ENCODE assay signal across 8 cellular contexts in the genomic region with DNA sequence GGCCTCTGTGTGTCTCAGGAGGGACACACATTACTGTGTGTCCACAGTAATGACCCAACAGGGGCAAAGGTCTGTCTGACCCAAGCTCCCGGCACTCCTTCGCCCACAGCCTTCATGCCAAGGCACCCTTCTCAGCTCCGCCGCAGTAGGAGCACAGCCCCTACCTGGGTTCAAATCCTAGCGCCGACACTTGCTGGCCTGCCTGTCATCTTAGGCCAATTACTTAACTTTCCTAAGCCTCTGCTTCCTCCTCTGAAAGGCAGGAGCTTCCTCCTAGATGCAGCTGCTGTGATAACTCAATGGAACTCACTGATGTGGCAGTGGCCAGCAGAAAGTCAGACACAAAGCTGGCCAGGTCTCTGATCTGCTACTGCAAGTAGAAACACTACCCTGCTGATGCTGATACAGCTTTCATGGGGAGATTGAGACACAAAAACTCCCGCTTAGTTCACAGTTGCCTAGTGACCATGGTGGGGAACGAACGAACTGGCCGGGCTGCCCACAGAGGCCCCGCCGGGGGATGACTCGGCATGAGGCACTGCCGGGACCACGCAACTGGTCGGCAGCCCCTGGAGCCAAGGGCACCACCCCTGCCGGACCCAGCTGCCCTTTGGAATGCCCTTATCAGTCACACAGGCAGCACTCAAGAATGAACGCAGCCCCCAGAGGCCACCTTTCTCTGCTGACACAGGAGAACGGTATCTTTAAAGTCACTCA. TPM values are rescaled to one million over a fixed set of nuclear protein-coding genes. Genes with fewer than 3 reads are reported as not detected.
A peak's percentile ranks its signal among the peaks of the same experiment; 100 is the strongest.
DNase-seq lines count a peak whose midpoint lies in the region; ATAC-seq and TF ChIP-seq lines count a peak whose summit lies in the region.

No MANE protein-coding gene starts in this region.

- no peak overlapping the region for H3K9ac ChIP-seq in endodermal cell (ENCODE audit: extremely low read depth, low read length, poor library complexity, severe bottlenecking)
- peak overlapping the region; percentile 22 for H3K9ac ChIP-seq in neural progenitor cell

- H3K36me3 ChIP-seq in endodermal cell (ENCODE audit: control insufficient read depth, insufficient read depth, low read length) (peaks cover 12% of the 10 kb centered on the region), neural progenitor cell (no peaks in the 10 kb centered on the region)

- H3K27me3 Mint-ChIP-seq in endodermal cell (ENCODE audit: insufficient read depth) (no peaks in the 10 kb centered on the region), neural progenitor cell (ENCODE audit: insufficient read depth, low read depth) (peaks cover 3% of the 10 kb centered on the region)

- peaks cover 16% of the 10 kb centered on the region for H3K4me1 ChIP-seq in endodermal cell (ENCODE audit: control insufficient read depth, insufficient read depth, low read length)
- peaks cover 12% of the 10 kb centered on the region for H3K4me1 ChIP-seq in neural progenitor cell

- no peaks in the 10 kb centered on the region for H3K79me2 ChIP-seq in neural progenitor cell (ENCODE audit: low read depth)

- CTCF ChIA-PET in RWPE1 (lab: Yijun Ruan, JAX) = interaction anchor here (1.4 to 2.4 kb wide), 3 partner anchors 18 to 24 kb away, joined by 3 to 16 read pairs (median 5); no protein-coding TSS in a partner anchor

- H3K27ac Mint-ChIP-seq in endodermal cell (peak overlapping the region; percentile 85), neural progenitor cell (peak overlapping the region; percentile 96)

- ATAC-seq in HG02642 (IDR thresholded peaks at IDR 0.05; ENCODE audit: poor library complexity, unreplicated experiment) = no peak
- ATAC-seq in GM18861 (IDR thresholded peaks at IDR 0.05; ENCODE audit: unreplicated experiment) = no peak

- no peak overlapping the region for H3K4me3 Mint-ChIP-seq in endodermal cell
- peak overlapping the region; percentile 66 for H3K4me3 Mint-ChIP-seq in neural progenitor cell

- 74 to 83% methylated on average over 18 to 19 of the region's 19 CpGs for WGBS in endodermal cell (ENCODE audit: insufficient coverage in 1 of 2, insufficient read length in 1 of 2), 2 experiments

- H3K9me3 Mint-ChIP-seq in endodermal cell (no peaks in the 10 kb centered on the region), neural progenitor cell (no peaks in the 10 kb centered on the region)

- peak overlapping the region; percentile 90 for H3K27ac ChIP-seq in RWPE1
- H3K27ac ChIP-seq in endodermal cell (ENCODE audit: low read depth, low read length) = peak overlapping the region; percentile 80
- peak overlapping the region; percentile 37 for H3K27ac ChIP-seq in neural progenitor cell

- H3K9me3 ChIP-seq in endodermal cell (ENCODE audit: control insufficient read depth, low read length) (no peaks in the 10 kb centered on the region), neural progenitor cell (ENCODE audit: low read depth) (no peaks in the 10 kb centered on the region)

- TF ChIP-seq CTCF in RWPE1 (conservative IDR thresholded peaks at IDR 0.05; ENCODE audit: low read depth) (no peak), endodermal cell (conservative IDR thresholded peaks at IDR 0.05) (no peak), neural progenitor cell (IDR thresholded peaks at IDR 0.05) (no peak)

- H3K4me1 Mint-ChIP-seq in endodermal cell = peaks cover 15% of the 10 kb centered on the region
- H3K4me1 Mint-ChIP-seq in neural progenitor cell = peaks cover 50% of the 10 kb centered on the region

- H3F3A ChIP-seq in neural progenitor cell (ENCODE audit: low read depth) = no peaks in the 10 kb centered on the region

- H2AFZ ChIP-seq in neural progenitor cell (replicated peaks) = no peak overlapping the region

- peak overlapping the region; percentile 13 for H3K4me2 ChIP-seq in neural progenitor cell

- DNase-seq in GF-D8 (lab: John Stamatoyannopoulos, UW) = peak; percentile 78
- no peak for DNase-seq in RWPE1 (ENCODE audit: low spot score)
- peak; percentile 54 for DNase-seq in endodermal cell
- peak; percentile 18 for DNase-seq in neural progenitor cell (ENCODE audit: low spot score)
- DNase-seq in SIG-M5 (lab: John Stamatoyannopoulos, UW) = no peak
- no peak for DNase-seq in DMS79 (lab: John Stamatoyannopoulos, UW)

- H3K27me3 ChIP-seq in endodermal cell (ENCODE audit: control insufficient read depth, insufficient read depth, low read length, poor library complexity, severe bottlenecking) (no peaks in the 10 kb centered on the region), neural progenitor cell (no peaks in the 10 kb centered on the region)

- peaks cover 18% of the 10 kb centered on the region for H3K36me3 Mint-ChIP-seq in endodermal cell (ENCODE audit: low read depth)
- peaks cover 11% of the 10 kb centered on the region for H3K36me3 Mint-ChIP-seq in neural progenitor cell

- POLR2A ChIA-PET in RWPE1 (lab: Yijun Ruan, JAX; ENCODE audit: low non-redundant PET) = no interaction called here

- H4K20me1 ChIP-seq in neural progenitor cell (ENCODE audit: low read depth) = peaks cover 20% of the 10 kb centered on the region

- H3K4me3 ChIP-seq in endodermal cell (ENCODE audit: low read length) = no peak overlapping the region
- no peak overlapping the region for H3K4me3 ChIP-seq in neural progenitor cell

RNA-seq across cellular contexts. Expression of a gene that starts 8.1 kb away (rescaled TPM):
- total RNA-seq in endodermal cell = 10 to 100 TPM; 39.7 to 43.8 TPM
- polyA plus RNA-seq in endodermal cell (2013, experiment 1 of 2) = 33.1 TPM
- 32.7 TPM for polyA plus RNA-seq in endodermal cell (2013, experiment 2 of 2)
- total RNA-seq in neural progenitor cell (ENCODE audit: low replicate concordance) = 19.8 and 39.7 TPM in 2 replicates

RNA-seq across cellular contexts. Expression of a gene that starts 25.9 kb away (rescaled TPM):
- total RNA-seq in endodermal cell (10 to 100 TPM; 11.1 to 12.6 TPM), neural progenitor cell (ENCODE audit: low replicate concordance) (0.62 and 2.1 TPM in 2 replicates)
- 2.0 TPM for polyA plus RNA-seq in endodermal cell (2013, experiment 1 of 2)
- polyA plus RNA-seq in endodermal cell (2013, experiment 2 of 2) = 1.7 TPM

RNA-seq across cellular contexts. Expression of a gene that starts 46.7 kb away (rescaled TPM):
- 10 to 100 TPM; 17.0 to 23.0 TPM for total RNA-seq in endodermal cell
- polyA plus RNA-seq in endodermal cell (2013, experiment 1 of 2) = 12.9 TPM
- 10.2 TPM for polyA plus RNA-seq in endodermal cell (2013, experiment 2 of 2)
- total RNA-seq in neural progenitor cell (ENCODE audit: low replicate concordance) = 4.4 and 16.6 TPM in 2 replicates

RNA-seq across cellular contexts. Expression of a gene that starts 54.2 kb away (rescaled TPM):
- total RNA-seq in endodermal cell = 1 to 10 TPM; 2.8 to 3.3 TPM
- 17.4 TPM for polyA plus RNA-seq in endodermal cell (2013, experiment 1 of 2)
- polyA plus RNA-seq in endodermal cell (2013, experiment 2 of 2) = 14.3 TPM
- total RNA-seq in neural progenitor cell (ENCODE audit: low replicate concordance) = 5.7 and 11.3 TPM in 2 replicates

RNA-seq across cellular contexts. Expression of a gene that starts 60.0 kb away (rescaled TPM):
- total RNA-seq in endodermal cell = 10 to 100 TPM; 44.5 to 48.7 TPM
- 48.7 TPM for polyA plus RNA-seq in endodermal cell (2013, experiment 1 of 2)
- polyA plus RNA-seq in endodermal cell (2013, experiment 2 of 2) = 44.3 TPM
- 11.4 and 34.9 TPM in 2 replicates for total RNA-seq in neural progenitor cell (ENCODE audit: low replicate concordance)

Comparison
In these comparisons a context has a peak if more than half of its experiments do, and no peak if none do; other contexts are left out.
1. DNase-seq: peak in GF-D8 (single experiment), endodermal cell (single experiment) and neural progenitor cell (single experiment); none in RWPE1 (single experiment), SIG-M5 (single experiment) and DMS79 (single experiment).
2. H3K27ac ChIP-seq: peak in every context shown above with its lines; median percentile 90 in RWPE1; 80 in endodermal cell; 37 in neural progenitor cell.